ENCODE assay signal across 1 cellular context in the genomic region with DNA sequence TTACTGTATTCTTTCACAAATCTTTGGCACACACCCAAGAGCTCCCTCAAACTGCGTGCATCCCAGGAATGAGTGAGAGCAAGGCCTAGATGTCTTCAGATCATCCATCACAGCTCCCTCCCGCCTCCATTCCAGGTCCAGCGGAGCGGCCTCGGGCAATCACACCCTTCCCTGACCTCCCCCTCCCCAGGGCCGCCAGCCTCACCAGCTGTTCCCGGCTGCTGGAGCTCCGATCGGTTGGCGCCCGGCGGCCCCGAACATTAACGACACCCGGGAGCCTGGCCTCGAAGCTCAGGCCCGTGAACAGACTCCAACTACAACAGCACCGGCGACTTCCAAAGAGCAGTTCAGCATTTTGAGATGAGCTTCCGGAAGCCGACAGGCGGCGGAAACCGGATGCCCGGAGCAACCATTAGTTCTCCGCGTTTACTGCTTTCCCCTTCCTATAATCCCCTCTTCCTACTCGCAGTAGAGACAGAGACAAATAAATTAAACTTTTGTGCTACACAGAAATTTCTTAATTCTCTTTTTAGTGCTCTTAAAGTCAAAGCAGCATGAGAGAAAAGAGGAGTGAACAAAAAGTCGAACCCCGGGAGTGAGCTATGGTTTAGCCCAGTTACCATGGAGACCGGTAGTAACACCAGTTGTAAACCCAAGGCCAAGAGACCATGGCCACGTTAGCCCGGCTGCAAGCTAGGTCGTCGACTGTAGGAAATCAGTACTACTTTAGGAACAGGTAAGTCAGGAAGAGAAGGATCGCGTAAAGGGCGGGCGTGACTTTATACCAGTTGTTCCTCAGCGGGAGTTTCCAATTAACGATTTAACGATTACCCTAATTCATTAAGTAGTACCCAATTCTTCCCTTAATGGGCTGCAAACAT.
TF ChIP-seq lines count a peak whose summit lies in the region.

TSS of gene GPATCH2 (minus strand) at position 380 of the 881 bp plus-strand sequence. CDS start at position 261, 119 bp downstream.
TSS of gene SPATA17 (plus strand) at position 634 of the 881 bp plus-strand sequence. CDS start at position 669, 35 bp downstream.

TF ChIP-seq in HepG2, 621 proteins besides CTCF, POLR2A, EP300 and RAD21 (continued from another document):
- TF ChIP-seq SPEN (CRISPR knock-in tag; IDR thresholded peaks at IDR 0.05; ENCODE audit: low read depth) (peak; percentile 45; the same call in 1 of the 2 replicates), ZFX (CRISPR knock-in tag; IDR thresholded peaks at IDR 0.05; ENCODE audit: low read depth) (peak; percentile 97), MBD4 (IDR thresholded peaks at IDR 0.05; ENCODE audit: borderline replicate concordance, low read length) (no peak), NFKB2 (CRISPR knock-in tag; IDR thresholded peaks at IDR 0.05; ENCODE audit: borderline replicate concordance) (peak; percentile 92; the same call in 1 of the 2 replicates), TAF15 (IDR thresholded peaks at IDR 0.05; ENCODE audit: low read depth, low read length, poor library complexity, severe bottlenecking) (no peak), ZNF543 (CRISPR knock-in tag; IDR thresholded peaks at IDR 0.05) (peak; percentile 31; the same call in 1 of the 2 replicates), ZNF670 (CRISPR knock-in tag; IDR thresholded peaks at IDR 0.05; ENCODE audit: borderline replicate concordance) (peak; percentile 52; the same call in 1 of the 2 replicates), KMT2A (CRISPR knock-in tag; IDR thresholded peaks at IDR 0.05) (peak; percentile 73; the same call in 1 of the 2 replicates), YY1 (IDR thresholded peaks at IDR 0.05; ENCODE audit: insufficient read depth, insufficient replicate concordance, low read depth, low read length) (peak; percentile 26), ZNF605 (CRISPR knock-in tag; IDR thresholded peaks at IDR 0.05) (peak; percentile 82), ZFP1 (CRISPR knock-in tag; IDR thresholded peaks at IDR 0.05) (0 out of 2 replicates have a peak, but pooled peaks have one; percentile 40), RFX3 (CRISPR knock-in tag; IDR thresholded peaks at IDR 0.05) (peak; percentile 87), SIN3B (IDR thresholded peaks at IDR 0.05; ENCODE audit: low read length) (0 out of 2 replicates have a peak, but pooled peaks have one; percentile 21), POGZ (CRISPR knock-in tag; IDR thresholded peaks at IDR 0.05) (peak; percentile 73), YEATS2 (CRISPR knock-in tag; IDR thresholded peaks at IDR 0.05; ENCODE audit: borderline replicate concordance) (peak; percentile 89), ZFP91 (CRISPR knock-in tag; IDR thresholded peaks at IDR 0.05; ENCODE audit: borderline replicate concordance) (peak; percentile 68; the same call in 1 of the 2 replicates), ZNF652 (CRISPR knock-in tag; IDR thresholded peaks at IDR 0.05; ENCODE audit: borderline replicate concordance, low read depth) (no peak), ZNF3 (CRISPR knock-in tag; IDR thresholded peaks at IDR 0.05) (0 out of 2 replicates have a peak, but pooled peaks have one; percentile 18)
- TF ChIP-seq, protein P1, sequence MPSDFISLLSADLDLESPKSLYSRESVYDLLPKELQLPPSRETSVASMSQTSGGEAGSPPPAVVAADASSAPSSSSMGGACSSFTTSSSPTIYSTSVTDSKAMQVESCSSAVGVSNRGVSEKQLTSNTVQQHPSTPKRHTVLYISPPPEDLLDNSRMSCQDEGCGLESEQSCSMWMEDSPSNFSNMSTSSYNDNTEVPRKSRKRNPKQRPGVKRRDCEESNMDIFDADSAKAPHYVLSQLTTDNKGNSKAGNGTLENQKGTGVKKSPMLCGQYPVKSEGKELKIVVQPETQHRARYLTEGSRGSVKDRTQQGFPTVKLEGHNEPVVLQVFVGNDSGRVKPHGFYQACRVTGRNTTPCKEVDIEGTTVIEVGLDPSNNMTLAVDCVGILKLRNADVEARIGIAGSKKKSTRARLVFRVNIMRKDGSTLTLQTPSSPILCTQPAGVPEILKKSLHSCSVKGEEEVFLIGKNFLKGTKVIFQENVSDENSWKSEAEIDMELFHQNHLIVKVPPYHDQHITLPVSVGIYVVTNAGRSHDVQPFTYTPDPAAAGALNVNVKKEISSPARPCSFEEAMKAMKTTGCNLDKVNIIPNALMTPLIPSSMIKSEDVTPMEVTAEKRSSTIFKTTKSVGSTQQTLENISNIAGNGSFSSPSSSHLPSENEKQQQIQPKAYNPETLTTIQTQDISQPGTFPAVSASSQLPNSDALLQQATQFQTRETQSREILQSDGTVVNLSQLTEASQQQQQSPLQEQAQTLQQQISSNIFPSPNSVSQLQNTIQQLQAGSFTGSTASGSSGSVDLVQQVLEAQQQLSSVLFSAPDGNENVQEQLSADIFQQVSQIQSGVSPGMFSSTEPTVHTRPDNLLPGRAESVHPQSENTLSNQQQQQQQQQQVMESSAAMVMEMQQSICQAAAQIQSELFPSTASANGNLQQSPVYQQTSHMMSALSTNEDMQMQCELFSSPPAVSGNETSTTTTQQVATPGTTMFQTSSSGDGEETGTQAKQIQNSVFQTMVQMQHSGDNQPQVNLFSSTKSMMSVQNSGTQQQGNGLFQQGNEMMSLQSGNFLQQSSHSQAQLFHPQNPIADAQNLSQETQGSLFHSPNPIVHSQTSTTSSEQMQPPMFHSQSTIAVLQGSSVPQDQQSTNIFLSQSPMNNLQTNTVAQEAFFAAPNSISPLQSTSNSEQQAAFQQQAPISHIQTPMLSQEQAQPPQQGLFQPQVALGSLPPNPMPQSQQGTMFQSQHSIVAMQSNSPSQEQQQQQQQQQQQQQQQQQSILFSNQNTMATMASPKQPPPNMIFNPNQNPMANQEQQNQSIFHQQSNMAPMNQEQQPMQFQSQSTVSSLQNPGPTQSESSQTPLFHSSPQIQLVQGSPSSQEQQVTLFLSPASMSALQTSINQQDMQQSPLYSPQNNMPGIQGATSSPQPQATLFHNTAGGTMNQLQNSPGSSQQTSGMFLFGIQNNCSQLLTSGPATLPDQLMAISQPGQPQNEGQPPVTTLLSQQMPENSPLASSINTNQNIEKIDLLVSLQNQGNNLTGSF (CRISPR knock-in tag; IDR thresholded peaks at IDR 0.05) = 0 out of 2 replicates have a peak, but pooled peaks have one; percentile 45
- TF ChIP-seq, protein P2, sequence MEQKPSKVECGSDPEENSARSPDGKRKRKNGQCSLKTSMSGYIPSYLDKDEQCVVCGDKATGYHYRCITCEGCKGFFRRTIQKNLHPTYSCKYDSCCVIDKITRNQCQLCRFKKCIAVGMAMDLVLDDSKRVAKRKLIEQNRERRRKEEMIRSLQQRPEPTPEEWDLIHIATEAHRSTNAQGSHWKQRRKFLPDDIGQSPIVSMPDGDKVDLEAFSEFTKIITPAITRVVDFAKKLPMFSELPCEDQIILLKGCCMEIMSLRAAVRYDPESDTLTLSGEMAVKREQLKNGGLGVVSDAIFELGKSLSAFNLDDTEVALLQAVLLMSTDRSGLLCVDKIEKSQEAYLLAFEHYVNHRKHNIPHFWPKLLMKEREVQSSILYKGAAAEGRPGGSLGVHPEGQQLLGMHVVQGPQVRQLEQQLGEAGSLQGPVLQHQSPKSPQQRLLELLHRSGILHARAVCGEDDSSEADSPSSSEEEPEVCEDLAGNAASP (CRISPR knock-in tag; IDR thresholded peaks at IDR 0.05; ENCODE audit: borderline replicate concordance) = peak; percentile 51; the same call in 1 of the 2 replicates
- TF ChIP-seq, protein P3, sequence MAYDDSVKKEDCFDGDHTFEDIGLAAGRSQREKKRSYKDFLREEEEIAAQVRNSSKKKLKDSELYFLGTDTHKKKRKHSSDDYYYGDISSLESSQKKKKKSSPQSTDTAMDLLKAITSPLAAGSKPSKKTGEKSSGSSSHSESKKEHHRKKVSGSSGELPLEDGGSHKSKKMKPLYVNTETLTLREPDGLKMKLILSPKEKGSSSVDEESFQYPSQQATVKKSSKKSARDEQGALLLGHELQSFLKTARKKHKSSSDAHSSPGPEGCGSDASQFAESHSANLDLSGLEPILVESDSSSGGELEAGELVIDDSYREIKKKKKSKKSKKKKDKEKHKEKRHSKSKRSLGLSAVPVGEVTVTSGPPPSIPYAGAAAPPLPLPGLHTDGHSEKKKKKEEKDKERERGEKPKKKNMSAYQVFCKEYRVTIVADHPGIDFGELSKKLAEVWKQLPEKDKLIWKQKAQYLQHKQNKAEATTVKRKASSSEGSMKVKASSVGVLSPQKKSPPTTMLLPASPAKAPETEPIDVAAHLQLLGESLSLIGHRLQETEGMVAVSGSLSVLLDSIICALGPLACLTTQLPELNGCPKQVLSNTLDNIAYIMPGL (CRISPR knock-in tag; IDR thresholded peaks at IDR 0.05; ENCODE audit: borderline replicate concordance in 1 of 2, low read depth in 1 of 2) = peak; percentile 58 to 83; a peak in 2 of 4 replicates
- TF ChIP-seq, protein P4, sequence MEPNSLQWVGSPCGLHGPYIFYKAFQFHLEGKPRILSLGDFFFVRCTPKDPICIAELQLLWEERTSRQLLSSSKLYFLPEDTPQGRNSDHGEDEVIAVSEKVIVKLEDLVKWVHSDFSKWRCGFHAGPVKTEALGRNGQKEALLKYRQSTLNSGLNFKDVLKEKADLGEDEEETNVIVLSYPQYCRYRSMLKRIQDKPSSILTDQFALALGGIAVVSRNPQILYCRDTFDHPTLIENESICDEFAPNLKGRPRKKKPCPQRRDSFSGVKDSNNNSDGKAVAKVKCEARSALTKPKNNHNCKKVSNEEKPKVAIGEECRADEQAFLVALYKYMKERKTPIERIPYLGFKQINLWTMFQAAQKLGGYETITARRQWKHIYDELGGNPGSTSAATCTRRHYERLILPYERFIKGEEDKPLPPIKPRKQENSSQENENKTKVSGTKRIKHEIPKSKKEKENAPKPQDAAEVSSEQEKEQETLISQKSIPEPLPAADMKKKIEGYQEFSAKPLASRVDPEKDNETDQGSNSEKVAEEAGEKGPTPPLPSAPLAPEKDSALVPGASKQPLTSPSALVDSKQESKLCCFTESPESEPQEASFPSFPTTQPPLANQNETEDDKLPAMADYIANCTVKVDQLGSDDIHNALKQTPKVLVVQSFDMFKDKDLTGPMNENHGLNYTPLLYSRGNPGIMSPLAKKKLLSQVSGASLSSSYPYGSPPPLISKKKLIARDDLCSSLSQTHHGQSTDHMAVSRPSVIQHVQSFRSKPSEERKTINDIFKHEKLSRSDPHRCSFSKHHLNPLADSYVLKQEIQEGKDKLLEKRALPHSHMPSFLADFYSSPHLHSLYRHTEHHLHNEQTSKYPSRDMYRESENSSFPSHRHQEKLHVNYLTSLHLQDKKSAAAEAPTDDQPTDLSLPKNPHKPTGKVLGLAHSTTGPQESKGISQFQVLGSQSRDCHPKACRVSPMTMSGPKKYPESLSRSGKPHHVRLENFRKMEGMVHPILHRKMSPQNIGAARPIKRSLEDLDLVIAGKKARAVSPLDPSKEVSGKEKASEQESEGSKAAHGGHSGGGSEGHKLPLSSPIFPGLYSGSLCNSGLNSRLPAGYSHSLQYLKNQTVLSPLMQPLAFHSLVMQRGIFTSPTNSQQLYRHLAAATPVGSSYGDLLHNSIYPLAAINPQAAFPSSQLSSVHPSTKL (CRISPR knock-in tag; IDR thresholded peaks at IDR 0.05) = peak; percentile 76
TF ChIP-seq in HepG2: peak in this region for 195.
